Comparison of ENCODE assay signal across 22 cellular contexts in the genomic region with DNA sequence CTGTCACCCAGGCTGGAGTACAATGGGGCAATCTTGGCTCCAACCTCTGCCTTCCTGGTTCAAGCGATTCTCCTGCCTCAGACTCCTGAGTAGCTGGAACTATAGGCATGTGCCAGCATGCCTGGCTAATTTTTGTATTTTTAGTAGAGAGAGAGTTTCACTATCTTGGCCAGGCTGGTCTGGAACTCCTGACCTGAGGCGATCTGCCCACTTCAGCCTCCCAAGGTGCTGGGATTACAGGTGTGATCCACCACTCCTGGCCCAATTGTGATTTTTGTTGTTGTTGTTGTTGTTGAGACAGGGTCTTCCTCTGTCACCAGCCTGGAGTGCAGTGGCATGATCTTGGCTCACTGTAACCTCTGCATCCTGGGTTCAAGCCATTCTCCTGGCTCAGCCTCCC.
A peak's percentile ranks its signal among the peaks of the same experiment; 100 is the strongest.
DNase-seq lines count a peak whose midpoint lies in the region; ATAC-seq and TF ChIP-seq lines count a peak whose summit lies in the region.
"Had no signal": no experiment of that assay in that cellular context is flagged by ENCODE, and none has a peak within 500 bp of the region (broad histone marks: within the 10 kb centered on the region; RNA-seq: fewer than 3 reads in every experiment).

No MANE protein-coding gene starts in this region.

- no peaks in the 10 kb centered on the region for H3K9me3 ChIP-seq in cardiac muscle cell (ENCODE audit: low read depth)
- H3K9me3 ChIP-seq: A549, BE2C, HAP-1 had no signal

- peaks cover 40% of the 10 kb centered on the region for H3K4me1 ChIP-seq in cardiac muscle cell (ENCODE audit: low read depth)

- H3K27me3 Mint-ChIP-seq in progenitor cell of endocrine pancreas (no peaks in the 10 kb centered on the region), immature natural killer cell (ENCODE audit: low read depth in 3 of 3) (peaks cover 0 to 2% (median 0%) of the 10 kb centered on the region in 3 donors)
- H3K27me3 Mint-ChIP-seq: CD4-positive, alpha-beta T cell; CD8-positive, alpha-beta memory T cell had no signal

- POLR2A ChIA-PET in RWPE1 (lab: Yijun Ruan, JAX; ENCODE audit: low non-redundant PET), result no interaction called here

- no peak for TF ChIP-seq CTCF in cardiac muscle cell (IDR thresholded peaks at IDR 0.05; ENCODE audit: low read depth, low read length)
- no peak for TF ChIP-seq CTCF in RWPE1 (conservative IDR thresholded peaks at IDR 0.05; ENCODE audit: low read depth)
- TF ChIP-seq CTCF in progenitor cell of endocrine pancreas (IDR thresholded peaks at IDR 0.05; ENCODE audit: unreplicated experiment), result no peak

- peaks cover 9% of the 10 kb centered on the region for H3K4me1 Mint-ChIP-seq in progenitor cell of endocrine pancreas (ENCODE audit: low read depth)
- H3K4me1 Mint-ChIP-seq in immature natural killer cell, result peaks cover 12 to 23% of the 10 kb centered on the region in 2 donors

- H3K27ac ChIP-seq in cardiac muscle cell, result peak overlapping the region; percentile 74
- peak overlapping the region; percentile 47 for H3K27ac ChIP-seq in RWPE1
- H3K27ac ChIP-seq: A549; BLaER1 treated with 17β-estradiol and CSF1 and Interleukin-3, amounts not matched to agents 10 nM and 100 nM had no signal

- H3K4me3 ChIP-seq in cardiac muscle cell, result no peak overlapping the region
- H3K4me3 ChIP-seq: A549; BLaER1 treated with 17β-estradiol and CSF1 and Interleukin-3, amounts not matched to agents 10 nM and 100 nM; HAP-1 had no signal

- H3K36me3 Mint-ChIP-seq in progenitor cell of endocrine pancreas (ENCODE audit: insufficient read depth) (peaks cover 13% of the 10 kb centered on the region), immature natural killer cell (peaks cover 0 to 7% (median 0%) of the 10 kb centered on the region in 3 donors)

- H3K36me3 ChIP-seq in cardiac muscle cell, result no peaks in the 10 kb centered on the region
- H3K36me3 ChIP-seq: BE2C, HAP-1 had no signal

- CTCF ChIA-PET in RWPE1 (lab: Yijun Ruan, JAX), result interaction anchor here (0.6 kb wide), 1 partner anchor 133 kb away, joined by 7 read pairs; no protein-coding TSS in a partner anchor

- H3K4me3 Mint-ChIP-seq in progenitor cell of endocrine pancreas (ENCODE audit: low read depth) (no peak overlapping the region), immature natural killer cell (no peak overlapping the region)
- H3K4me3 Mint-ChIP-seq: CD14-positive monocyte; CD4-positive, alpha-beta T cell; CD8-positive, alpha-beta memory T cell had no signal

- intact Hi-C loops in left ventricle myocardium superior (cut with micrococcal nuclease), result no loop called here

- no peaks in the 10 kb centered on the region for H3K27me3 ChIP-seq in cardiac muscle cell
- H3K27me3 ChIP-seq: BE2C; BLaER1 treated with 17β-estradiol and CSF1 and Interleukin-3, amounts not matched to agents 10 nM and 100 nM had no signal

- no peaks in the 10 kb centered on the region for H3K9me3 Mint-ChIP-seq in progenitor cell of endocrine pancreas (ENCODE audit: low read depth)
- no peaks in the 10 kb centered on the region for H3K9me3 Mint-ChIP-seq in immature natural killer cell
- H3K9me3 Mint-ChIP-seq: CD4-positive, alpha-beta T cell; CD8-positive, alpha-beta memory T cell had no signal

- ATAC-seq in left ventricle myocardium superior (no peak), GM19397 (IDR thresholded peaks at IDR 0.05; ENCODE audit: unreplicated experiment) (no peak)
- ATAC-seq: A549 had no signal

- no peak for DNase-seq in cardiac muscle cell (ENCODE audit: low read depth in 1 of 2, low spot score in 1 of 2)
- no peak for DNase-seq in left ventricle myocardium superior
- no peak for DNase-seq in RWPE1 (ENCODE audit: low spot score)
- DNase-seq in progenitor cell of endocrine pancreas (ENCODE audit: low spot score, unreplicated experiment), result no peak
- no peak for DNase-seq in retina
- no peak for DNase-seq in immature natural killer cell
- DNase-seq: 8988T; ACHN; AML-193; BE2C; CD4-positive, alpha-beta T cell; CD8-positive, alpha-beta memory T cell; DMS 273 treated with DMSO at 0.1 percent for 48 hours; DMS79; EL; GF-D8; GOT3 had no signal

- peak overlapping the region; percentile 84 for H3K27ac Mint-ChIP-seq in progenitor cell of endocrine pancreas
- H3K27ac Mint-ChIP-seq in immature natural killer cell, result no peak overlapping the region
- H3K27ac Mint-ChIP-seq: CD14-positive monocyte had no signal
